ENCODE assay signal across 14 cellular contexts in the genomic region with DNA sequence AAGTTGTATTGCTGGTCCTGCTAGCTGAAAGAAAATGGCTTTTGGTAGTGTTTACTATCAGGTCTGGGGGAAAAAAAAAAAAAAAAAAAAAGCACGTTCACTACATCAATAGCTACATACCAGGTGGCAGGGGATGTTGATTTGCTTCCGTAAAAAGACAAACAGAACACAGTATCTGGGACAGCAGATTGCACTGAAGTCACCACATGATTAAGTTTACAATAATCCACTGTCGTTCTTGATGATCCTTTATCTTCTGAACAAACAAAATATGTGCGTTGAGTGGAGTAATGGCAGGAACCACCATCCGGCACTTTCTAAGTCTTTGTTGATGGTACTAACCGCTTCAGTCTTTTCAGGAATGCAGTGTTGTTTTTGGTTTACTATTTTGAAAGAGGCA.
"Had no signal": no experiment of that assay in that cellular context is flagged by ENCODE, and none has a peak within 500 bp of the region (broad histone marks: within the 10 kb centered on the region; RNA-seq: fewer than 3 reads in every experiment).

No MANE protein-coding gene starts in this region.

- DNase-seq: activated CD4-positive, alpha-beta T cell treated with anti-CD3 and anti-CD28 coated beads, Interleukin-2, amount 10 ng/mL, durations not matched to agents 7 days and 5 days; activated naive CD4-positive, alpha-beta T cell treated with Interleukin-2 at 50 U/mL for 16 hours; left ventricle myocardium inferior; naive thymus-derived CD8-positive, alpha-beta T cell; retina had no signal

- H3K4me1 ChIP-seq: left ventricle myocardium inferior, vagina had no signal

- H3K4me2 ChIP-seq: hepatocyte had no signal

- H3K27me3 ChIP-seq: cardiac muscle cell, hepatocyte, neutrophil, vagina had no signal

- ATAC-seq: naive thymus-derived CD8-positive, alpha-beta T cell; stimulated activated memory B cell treated with anti-CD40 and anti-IgM and Interleukin-4, amounts not matched to agents 10 μg/mL and 1 μg/mL and 100 μg/mL, for 72 hours had no signal

- H2AFZ ChIP-seq: hepatocyte had no signal

- H3K9me3 ChIP-seq: left ventricle myocardium inferior, neutrophil, vagina had no signal

- H3K36me3 ChIP-seq: cardiac muscle cell, left ventricle myocardium inferior, vagina had no signal

- H3K27ac ChIP-seq: cardiac muscle cell, hepatocyte, left ventricle myocardium inferior, neutrophil, vagina had no signal

- H3K4me3 ChIP-seq: cardiac muscle cell, hepatocyte, left ventricle myocardium inferior, vagina had no signal

- H3K79me2 ChIP-seq: hepatocyte had no signal

- FAIRE-seq: astrocyte, colon, endometrium, keratinocyte had no signal
